Comparison of ENCODE assay signal across 11 cellular contexts in the genomic region with DNA sequence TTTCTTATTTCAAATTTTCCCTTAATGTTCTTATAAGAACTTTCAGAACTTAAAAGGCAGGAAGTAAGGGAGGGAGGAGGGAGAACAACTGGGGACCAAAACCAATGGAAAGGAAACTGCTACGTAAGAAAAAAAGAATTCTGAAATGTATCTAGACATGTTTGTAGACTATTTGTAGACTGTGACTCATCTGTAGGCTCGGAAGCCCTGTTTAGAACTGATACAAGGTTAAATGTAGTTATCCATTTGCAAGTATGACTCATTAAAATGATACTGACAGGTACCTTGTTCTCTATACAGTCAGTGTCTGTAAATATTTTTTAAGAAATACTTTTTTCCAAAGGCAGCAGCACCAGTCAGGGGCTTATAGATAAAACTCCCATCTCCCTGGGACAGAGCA.
DNase-seq lines count a peak whose midpoint lies in the region; ATAC-seq and TF ChIP-seq lines count a peak whose summit lies in the region.
"Had no signal": no experiment of that assay in that cellular context is flagged by ENCODE, and none has a peak within 500 bp of the region (broad histone marks: within the 10 kb centered on the region; RNA-seq: fewer than 3 reads in every experiment).

No MANE protein-coding gene starts in this region.

- H3K27me3 Mint-ChIP-seq in activated naive CD8-positive, alpha-beta T cell treated with anti-CD3 and anti-CD28 coated beads, Interleukin-2, amount 50 U/mL, for 24 hours = peaks cover 12% of the 10 kb centered on the region
- H3K27me3 Mint-ChIP-seq in activated naive CD8-positive, alpha-beta T cell treated with anti-CD3 and anti-CD28 coated beads for 36 hours = peaks cover 19% of the 10 kb centered on the region
- H3K27me3 Mint-ChIP-seq: T-helper 17 cell had no signal

- CTCF ChIA-PET in RWPE1 (lab: Yijun Ruan, JAX) (interaction anchor here (0.7 kb wide), 1 partner anchor 928 kb away, joined by 5 read pairs; no protein-coding TSS in a partner anchor), GM10248 (lab: Yijun Ruan, JAX) (interaction anchor here (1.4 kb wide), 1 partner anchor 13 kb away, joined by 5 read pairs; no protein-coding TSS in a partner anchor)

- peaks cover 2% of the 10 kb centered on the region for H3K4me1 Mint-ChIP-seq in activated naive CD8-positive, alpha-beta T cell treated with anti-CD3 and anti-CD28 coated beads, Interleukin-2, amount 50 U/mL, for 24 hours
- H3K4me1 Mint-ChIP-seq in activated naive CD8-positive, alpha-beta T cell treated with anti-CD3 and anti-CD28 coated beads for 36 hours = no peaks in the 10 kb centered on the region
- H3K4me1 Mint-ChIP-seq: activated naive CD4-positive, alpha-beta T cell treated with anti-CD3 and anti-CD28 coated beads, Interleukin-2, amount 50 U/mL, for 24 hours; T-helper 17 cell had no signal

- peak overlapping the region; percentile 52 for H3K27ac ChIP-seq in RWPE1

- no peaks in the 10 kb centered on the region for H3K9me3 Mint-ChIP-seq in activated naive CD8-positive, alpha-beta T cell treated with anti-CD3 and anti-CD28 coated beads, Interleukin-2, amount 50 U/mL, for 24 hours
- peaks cover 17% of the 10 kb centered on the region for H3K9me3 Mint-ChIP-seq in activated naive CD8-positive, alpha-beta T cell treated with anti-CD3 and anti-CD28 coated beads for 36 hours
- H3K9me3 Mint-ChIP-seq: activated naive CD4-positive, alpha-beta T cell treated with anti-CD3 and anti-CD28 coated beads, Interleukin-2, amount 50 U/mL, for 24 hours had no signal

- no peaks in the 10 kb centered on the region for H3K36me3 Mint-ChIP-seq in activated naive CD8-positive, alpha-beta T cell treated with anti-CD3 and anti-CD28 coated beads, Interleukin-2, amount 50 U/mL, for 24 hours (ENCODE audit: low read depth)
- H3K36me3 Mint-ChIP-seq in activated naive CD8-positive, alpha-beta T cell treated with anti-CD3 and anti-CD28 coated beads for 36 hours = no peaks in the 10 kb centered on the region
- H3K36me3 Mint-ChIP-seq: activated naive CD4-positive, alpha-beta T cell treated with anti-CD3 and anti-CD28 coated beads, Interleukin-2, amount 50 U/mL, for 24 hours had no signal

- no peak for DNase-seq in activated naive CD8-positive, alpha-beta T cell treated with anti-CD3 and anti-CD28 coated beads, Interleukin-2, amount 50 U/mL, for 24 hours
- DNase-seq in activated naive CD8-positive, alpha-beta T cell treated with anti-CD3 and anti-CD28 coated beads for 36 hours = no peak
- DNase-seq in RWPE1 (ENCODE audit: low spot score) (peak; percentile 77), GM10248 (ENCODE audit: extremely low spot score) (no peak), DMS79 (lab: John Stamatoyannopoulos, UW) (no peak), NCI-H2196 (lab: John Stamatoyannopoulos, UW; ENCODE audit: unreplicated experiment) (no peak)
- no peak for DNase-seq in stimulated activated naive CD8-positive, alpha-beta T cell treated with anti-CD3 and anti-CD28 coated beads, Interleukin-15, Interleukin-2, amounts not matched to agents 100 U/mL and 50 U/mL, for 24 hours
- DNase-seq: NCI-H1436, T-helper 17 cell had no signal

- H3K4me3 Mint-ChIP-seq in activated naive CD8-positive, alpha-beta T cell treated with anti-CD3 and anti-CD28 coated beads, Interleukin-2, amount 50 U/mL, for 24 hours = no peak overlapping the region
- no peak overlapping the region for H3K4me3 Mint-ChIP-seq in activated naive CD8-positive, alpha-beta T cell treated with anti-CD3 and anti-CD28 coated beads for 36 hours
- H3K4me3 Mint-ChIP-seq: activated naive CD4-positive, alpha-beta T cell treated with anti-CD3 and anti-CD28 coated beads, Interleukin-2, amount 50 U/mL, for 24 hours; T-helper 17 cell had no signal

- no peak overlapping the region for H3K27ac Mint-ChIP-seq in activated naive CD8-positive, alpha-beta T cell treated with anti-CD3 and anti-CD28 coated beads, Interleukin-2, amount 50 U/mL, for 24 hours
- H3K27ac Mint-ChIP-seq in activated naive CD8-positive, alpha-beta T cell treated with anti-CD3 and anti-CD28 coated beads for 36 hours = no peak overlapping the region
- H3K27ac Mint-ChIP-seq: activated naive CD4-positive, alpha-beta T cell treated with anti-CD3 and anti-CD28 coated beads, Interleukin-2, amount 50 U/mL, for 24 hours; T-helper 17 cell had no signal

- ATAC-seq in activated naive CD8-positive, alpha-beta T cell treated with anti-CD3 and anti-CD28 coated beads, Interleukin-2, amount 50 U/mL, for 24 hours = peak; percentile 54
- ATAC-seq in HG03060 (IDR thresholded peaks at IDR 0.05; ENCODE audit: low read depth, unreplicated experiment) = peak; percentile 100
- peak; percentile 80 for ATAC-seq in stimulated activated naive CD8-positive, alpha-beta T cell treated with anti-CD3 and anti-CD28 coated beads, Interleukin-15, Interleukin-2, amounts not matched to agents 100 U/mL and 50 U/mL, for 24 hours
- ATAC-seq: T-helper 17 cell had no signal

- TF ChIP-seq CTCF in RWPE1 (conservative IDR thresholded peaks at IDR 0.05; ENCODE audit: low read depth) (no peak), GM10248 (IDR thresholded peaks at IDR 0.05; ENCODE audit: control extremely low read depth, extremely low read depth, low read depth, missing control alignments) (no peak)

- POLR2A ChIA-PET in RWPE1 (lab: Yijun Ruan, JAX; ENCODE audit: low non-redundant PET) (no interaction called here), GM10248 (lab: Yijun Ruan, JAX) (no interaction called here)
